ENCODE assay signal across 33 cellular contexts in the genomic region with DNA sequence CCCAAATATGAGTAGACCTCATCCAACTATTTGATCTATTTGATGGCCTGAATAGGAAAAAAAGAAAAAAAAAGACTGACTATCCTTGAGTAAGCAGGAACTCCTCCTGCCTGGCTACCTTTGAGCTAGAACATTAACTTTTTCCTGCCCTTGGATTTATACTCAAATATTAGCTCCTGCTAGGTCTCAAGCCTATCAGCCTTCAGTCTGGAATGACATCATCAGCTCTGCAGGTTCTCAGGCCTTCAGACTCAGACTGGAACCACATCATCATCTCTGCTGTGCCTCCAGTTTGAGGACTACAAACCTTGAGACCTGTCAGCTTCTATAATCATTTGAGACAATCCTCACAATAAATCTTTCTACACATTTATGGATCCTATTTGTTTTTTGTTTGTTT.
"Had no signal": no experiment of that assay in that cellular context is flagged by ENCODE, and none has a peak within 500 bp of the region (broad histone marks: within the 10 kb centered on the region; RNA-seq: fewer than 3 reads in every experiment).

No MANE protein-coding gene starts in this region.

- DNase-seq: activated CD4-positive, alpha-beta memory T cell treated with anti-CD3 and anti-CD28 coated beads for 36 hours; activated CD4-positive, alpha-beta T cell treated with anti-CD3 and anti-CD28 coated beads for 36 hours; activated CD4-positive, alpha-beta T cell treated with anti-CD3 and anti-CD28 coated beads, Interleukin-2, amount 10 ng/mL, durations not matched to agents 24 days and 14 days; activated CD4-positive, CD25-positive, alpha-beta regulatory T cell; activated CD4-positive, CD25-positive, alpha-beta regulatory T cell treated with anti-CD3 and anti-CD28 coated beads, Interleukin-2, amount 50 U/mL, for 72 hours; activated CD8-positive, alpha-beta memory T cell treated with anti-CD3 and anti-CD28 coated beads, Interleukin-2, amount 10 ng/mL, durations not matched to agents 7 days and 5 days; activated CD8-positive, alpha-beta memory T cell treated with anti-CD3 and anti-CD28 coated beads, Interleukin-2, amount 50 U/mL, for 4 hours; activated CD8-positive, alpha-beta T cell treated with anti-CD3 and anti-CD28 coated beads, Interleukin-2, amount 10 ng/mL, durations not matched to agents 7 days and 5 days; activated effector memory CD4-positive, alpha-beta T cell treated with anti-CD3 and anti-CD28 coated beads, Interleukin-2, amount 50 U/mL, for 16 hours; activated naive CD4-positive, alpha-beta T cell treated with anti-CD3 and anti-CD28 coated beads for 36 hours; activated naive CD8-positive, alpha-beta T cell treated with anti-CD3 and anti-CD28 coated beads for 36 hours; activated naive CD8-positive, alpha-beta T cell treated with anti-CD3 and anti-CD28 coated beads, Interleukin-2, amount 50 U/mL, for 24 hours; activated T-cell treated with anti-CD3 and anti-CD28 coated beads, Interleukin-2, amount 50 U/mL, for 1 hour; activated T-cell treated with anti-CD3 and anti-CD28 coated beads, Interleukin-2, amount 50 U/mL, for 48 hours; adrenal gland; anterior cingulate cortex; central memory CD4-positive, alpha-beta T cell; cerebellar nuclear complex; colonic mucosa; effector CD8-positive, alpha-beta T cell; foreskin fibroblast; gastrocnemius medialis; heart right ventricle; T-helper 2 cell had no signal

- H3K9me3 ChIP-seq: adrenal gland, colonic mucosa, gastrocnemius medialis, heart right ventricle had no signal

- H3K36me3 ChIP-seq: adrenal gland, cardiac muscle cell, colonic mucosa, gastrocnemius medialis, heart right ventricle had no signal

- H3K36me3 Mint-ChIP-seq: activated CD4-positive, alpha-beta memory T cell treated with anti-CD3 and anti-CD28 coated beads for 36 hours; activated CD8-positive, alpha-beta memory T cell treated with anti-CD3 and anti-CD28 coated beads, Interleukin-2, amount 10 ng/mL, durations not matched to agents 7 days and 5 days; activated naive CD4-positive, alpha-beta T cell treated with anti-CD3 and anti-CD28 coated beads, Interleukin-2, amount 50 U/mL, for 24 hours; activated naive CD8-positive, alpha-beta T cell treated with anti-CD3 and anti-CD28 coated beads for 36 hours had no signal

- H3K4me3 Mint-ChIP-seq: activated CD4-positive, alpha-beta memory T cell treated with anti-CD3 and anti-CD28 coated beads for 36 hours; activated CD4-positive, alpha-beta T cell treated with anti-CD3 and anti-CD28 coated beads for 36 hours; activated CD4-positive, alpha-beta T cell treated with anti-CD3 and anti-CD28 coated beads, Interleukin-2, amount 10 ng/mL, durations not matched to agents 24 days and 14 days; activated CD8-positive, alpha-beta memory T cell treated with anti-CD3 and anti-CD28 coated beads, Interleukin-2, amount 10 ng/mL, durations not matched to agents 7 days and 5 days; activated CD8-positive, alpha-beta T cell treated with anti-CD3 and anti-CD28 coated beads, Interleukin-2, amount 10 ng/mL, durations not matched to agents 7 days and 5 days; activated naive CD4-positive, alpha-beta T cell treated with anti-CD3 and anti-CD28 coated beads for 36 hours; activated naive CD4-positive, alpha-beta T cell treated with anti-CD3 and anti-CD28 coated beads, Interleukin-2, amount 50 U/mL, for 24 hours; activated naive CD8-positive, alpha-beta T cell treated with anti-CD3 and anti-CD28 coated beads for 36 hours; activated naive CD8-positive, alpha-beta T cell treated with anti-CD3 and anti-CD28 coated beads, Interleukin-2, amount 50 U/mL, for 24 hours; activated T-helper 1 cell treated with anti-CD3 and anti-CD28 coated beads, Interleukin-12 subunit alpha, Interleukin-12 subunit beta, Interleukin-2, Interleukin-4 antibody, amounts not matched to agents 30 ng/mL and 10 ng/mL and 1 ng/mL, durations not matched to agents 14 hours and 24 hours and 36 hours had no signal

- H3K27me3 ChIP-seq: adrenal gland, cardiac muscle cell, colonic mucosa, gastrocnemius medialis, heart right ventricle, hepatocyte had no signal

- H3K4me3 ChIP-seq: adrenal gland, cardiac muscle cell, colonic mucosa, gastrocnemius medialis, heart right ventricle, hepatocyte had no signal

- H2AFZ ChIP-seq: hepatocyte had no signal

- H3K4me1 Mint-ChIP-seq: activated CD4-positive, alpha-beta T cell treated with anti-CD3 and anti-CD28 coated beads for 36 hours; activated CD4-positive, alpha-beta T cell treated with anti-CD3 and anti-CD28 coated beads, Interleukin-2, amount 10 ng/mL, durations not matched to agents 24 days and 14 days; activated CD8-positive, alpha-beta memory T cell treated with anti-CD3 and anti-CD28 coated beads, Interleukin-2, amount 10 ng/mL, durations not matched to agents 7 days and 5 days; activated naive CD4-positive, alpha-beta T cell treated with anti-CD3 and anti-CD28 coated beads, Interleukin-2, amount 50 U/mL, for 24 hours; activated naive CD8-positive, alpha-beta T cell treated with anti-CD3 and anti-CD28 coated beads for 36 hours; activated naive CD8-positive, alpha-beta T cell treated with anti-CD3 and anti-CD28 coated beads, Interleukin-2, amount 50 U/mL, for 24 hours had no signal

- H3K9me3 Mint-ChIP-seq: activated naive CD8-positive, alpha-beta T cell treated with anti-CD3 and anti-CD28 coated beads for 36 hours; activated T-helper 1 cell treated with anti-CD3 and anti-CD28 coated beads, Interleukin-12 subunit alpha, Interleukin-12 subunit beta, Interleukin-2, Interleukin-4 antibody, amounts not matched to agents 30 ng/mL and 10 ng/mL and 1 ng/mL, durations not matched to agents 14 hours and 24 hours and 36 hours had no signal

- H3K27ac ChIP-seq: adrenal gland, cardiac muscle cell, colonic mucosa, gastrocnemius medialis, heart right ventricle, hepatocyte had no signal

- FAIRE-seq: astrocyte, endometrium, endothelial cell of umbilical vein had no signal

- H3K4me2 ChIP-seq: hepatocyte had no signal

- H3K4me1 ChIP-seq: adrenal gland, colonic mucosa, gastrocnemius medialis, heart right ventricle had no signal

- H3K27ac Mint-ChIP-seq: activated CD4-positive, alpha-beta memory T cell treated with anti-CD3 and anti-CD28 coated beads for 36 hours; activated CD4-positive, alpha-beta T cell treated with anti-CD3 and anti-CD28 coated beads for 36 hours; activated CD4-positive, alpha-beta T cell treated with anti-CD3 and anti-CD28 coated beads, Interleukin-2, amount 10 ng/mL, durations not matched to agents 24 days and 14 days; activated CD8-positive, alpha-beta memory T cell treated with anti-CD3 and anti-CD28 coated beads, Interleukin-2, amount 10 ng/mL, durations not matched to agents 7 days and 5 days; activated CD8-positive, alpha-beta T cell treated with anti-CD3 and anti-CD28 coated beads, Interleukin-2, amount 10 ng/mL, durations not matched to agents 7 days and 5 days; activated naive CD4-positive, alpha-beta T cell treated with anti-CD3 and anti-CD28 coated beads for 36 hours; activated naive CD4-positive, alpha-beta T cell treated with anti-CD3 and anti-CD28 coated beads, Interleukin-2, amount 50 U/mL, for 24 hours; activated naive CD8-positive, alpha-beta T cell treated with anti-CD3 and anti-CD28 coated beads for 36 hours; activated naive CD8-positive, alpha-beta T cell treated with anti-CD3 and anti-CD28 coated beads, Interleukin-2, amount 50 U/mL, for 24 hours; activated T-helper 1 cell treated with anti-CD3 and anti-CD28 coated beads, Interleukin-12 subunit alpha, Interleukin-12 subunit beta, Interleukin-2, Interleukin-4 antibody, amounts not matched to agents 30 ng/mL and 10 ng/mL and 1 ng/mL, durations not matched to agents 14 hours and 24 hours and 36 hours; activated T-helper 2 cell treated with anti-CD3 and anti-CD28 coated beads, Interferon-gamma antibody, Interleukin-2, Interleukin-4, amounts not matched to agents 10 μg/mL and 5 μg/mL and 100 μg/mL, durations not matched to agents 14 hours and 24 hours and 36 hours had no signal

- ATAC-seq: activated CD4-positive, alpha-beta T cell treated with anti-CD3 and anti-CD28 coated beads for 36 hours; activated CD8-positive, alpha-beta memory T cell treated with anti-CD3 and anti-CD28 coated beads, Interleukin-2, amount 10 ng/mL, durations not matched to agents 7 days and 5 days; activated CD8-positive, alpha-beta T cell treated with anti-CD3 and anti-CD28 coated beads, Interleukin-2, amount 10 ng/mL, durations not matched to agents 7 days and 5 days; activated naive CD8-positive, alpha-beta T cell treated with anti-CD3 and anti-CD28 coated beads, Interleukin-2, amount 50 U/mL, for 24 hours; esophagus mucosa; gastrocnemius medialis; heart right ventricle had no signal

- H3K27me3 Mint-ChIP-seq: activated CD4-positive, alpha-beta memory T cell treated with anti-CD3 and anti-CD28 coated beads for 36 hours; activated CD4-positive, alpha-beta T cell treated with anti-CD3 and anti-CD28 coated beads for 36 hours; activated CD4-positive, alpha-beta T cell treated with anti-CD3 and anti-CD28 coated beads, Interleukin-2, amount 10 ng/mL, durations not matched to agents 24 days and 14 days; activated CD8-positive, alpha-beta memory T cell treated with anti-CD3 and anti-CD28 coated beads, Interleukin-2, amount 10 ng/mL, durations not matched to agents 7 days and 5 days; activated naive CD4-positive, alpha-beta T cell treated with anti-CD3 and anti-CD28 coated beads, Interleukin-2, amount 50 U/mL, for 24 hours; activated naive CD8-positive, alpha-beta T cell treated with anti-CD3 and anti-CD28 coated beads for 36 hours; activated naive CD8-positive, alpha-beta T cell treated with anti-CD3 and anti-CD28 coated beads, Interleukin-2, amount 50 U/mL, for 24 hours had no signal
